In genomic region chr3:58398669-58399333, GRCh38 we compare ENCODE assay signal across 22 cellular contexts.
"Had no signal": no experiment of that assay in that cellular context is flagged by ENCODE, and none has a peak within 500 bp of the region (broad histone marks: within the 10 kb centered on the region; RNA-seq: fewer than 3 reads in every experiment).

No MANE protein-coding gene starts in this region.

- H3K27me3 ChIP-seq: ascending aorta, foreskin keratinocyte, spleen, transverse colon, vagina had no signal

- H3K4me3 ChIP-seq: ascending aorta, spleen, transverse colon, vagina had no signal

- H3K4me3 Mint-ChIP-seq: activated CD4-positive, alpha-beta memory T cell treated with anti-CD3 and anti-CD28 coated beads, Interleukin-2, amount 10 ng/mL, durations not matched to agents 7 days and 5 days; activated CD8-positive, alpha-beta memory T cell treated with anti-CD3 and anti-CD28 coated beads, Interleukin-2, amount 10 ng/mL, durations not matched to agents 7 days and 5 days; activated naive CD4-positive, alpha-beta T cell treated with anti-CD3 and anti-CD28 coated beads, Interleukin-2, amount 10 ng/mL, durations not matched to agents 7 days and 5 days; activated naive CD8-positive, alpha-beta T cell treated with anti-CD3 and anti-CD28 coated beads, Interleukin-2, amount 50 U/mL, for 24 hours; endodermal cell; memory B cell; natural killer cell treated with Interleukin-12 subunit alpha and Interleukin-12 subunit beta and Interleukin-15 and Interleukin-18, amount 100 ng/mL, for 72 hours; T-cell had no signal

- H3K4me1 ChIP-seq: ascending aorta, foreskin keratinocyte, parathyroid adenoma, vagina had no signal

- H3K27ac ChIP-seq: ascending aorta, epithelial cell of prostate, foreskin keratinocyte, parathyroid adenoma, spleen, vagina had no signal

- H3K9me3 Mint-ChIP-seq: activated CD4-positive, alpha-beta memory T cell treated with anti-CD3 and anti-CD28 coated beads, Interleukin-2, amount 10 ng/mL, durations not matched to agents 7 days and 5 days; activated naive CD4-positive, alpha-beta T cell treated with anti-CD3 and anti-CD28 coated beads, Interleukin-2, amount 10 ng/mL, durations not matched to agents 7 days and 5 days; activated naive CD8-positive, alpha-beta T cell treated with anti-CD3 and anti-CD28 coated beads, Interleukin-2, amount 50 U/mL, for 24 hours; endodermal cell; memory B cell; natural killer cell treated with Interleukin-12 subunit alpha and Interleukin-12 subunit beta and Interleukin-15 and Interleukin-18, amount 100 ng/mL, for 72 hours; T-cell had no signal

- H3K4me1 Mint-ChIP-seq: activated CD4-positive, alpha-beta memory T cell treated with anti-CD3 and anti-CD28 coated beads, Interleukin-2, amount 10 ng/mL, durations not matched to agents 7 days and 5 days; activated naive CD8-positive, alpha-beta T cell treated with anti-CD3 and anti-CD28 coated beads, Interleukin-2, amount 50 U/mL, for 24 hours had no signal

- ATAC-seq: activated CD8-positive, alpha-beta memory T cell treated with anti-CD3 and anti-CD28 coated beads, Interleukin-2, amount 10 ng/mL, durations not matched to agents 7 days and 5 days; activated naive CD8-positive, alpha-beta T cell treated with anti-CD3 and anti-CD28 coated beads, Interleukin-2, amount 50 U/mL, for 24 hours; foreskin keratinocyte; SK-N-SH treated with all-trans-retinoic acid at 6 μM for 48 hours; T-cell had no signal

- H3K27me3 Mint-ChIP-seq: activated CD4-positive, alpha-beta memory T cell treated with anti-CD3 and anti-CD28 coated beads, Interleukin-2, amount 10 ng/mL, durations not matched to agents 7 days and 5 days; activated CD8-positive, alpha-beta memory T cell treated with anti-CD3 and anti-CD28 coated beads, Interleukin-2, amount 10 ng/mL, durations not matched to agents 7 days and 5 days; activated naive CD4-positive, alpha-beta T cell treated with anti-CD3 and anti-CD28 coated beads, Interleukin-2, amount 10 ng/mL, durations not matched to agents 7 days and 5 days; activated naive CD8-positive, alpha-beta T cell treated with anti-CD3 and anti-CD28 coated beads, Interleukin-2, amount 50 U/mL, for 24 hours; memory B cell; natural killer cell treated with Interleukin-12 subunit alpha and Interleukin-12 subunit beta and Interleukin-15 and Interleukin-18, amount 100 ng/mL, for 72 hours; T-cell had no signal

- H3K9me3 ChIP-seq: ascending aorta, spleen, transverse colon, vagina had no signal

- H3K27ac Mint-ChIP-seq: activated CD4-positive, alpha-beta memory T cell treated with anti-CD3 and anti-CD28 coated beads, Interleukin-2, amount 10 ng/mL, durations not matched to agents 7 days and 5 days; activated CD8-positive, alpha-beta memory T cell treated with anti-CD3 and anti-CD28 coated beads, Interleukin-2, amount 10 ng/mL, durations not matched to agents 7 days and 5 days; activated naive CD4-positive, alpha-beta T cell treated with anti-CD3 and anti-CD28 coated beads, Interleukin-2, amount 10 ng/mL, durations not matched to agents 7 days and 5 days; activated naive CD8-positive, alpha-beta T cell treated with anti-CD3 and anti-CD28 coated beads, Interleukin-2, amount 50 U/mL, for 24 hours; endodermal cell; memory B cell; natural killer cell treated with Interleukin-12 subunit alpha and Interleukin-12 subunit beta and Interleukin-15 and Interleukin-18, amount 100 ng/mL, for 72 hours had no signal

- DNase-seq: activated CD4-positive, alpha-beta memory T cell treated with anti-CD3 and anti-CD28 coated beads, Interleukin-2, amount 10 ng/mL, durations not matched to agents 7 days and 5 days; activated CD4-positive, alpha-beta T cell treated with anti-CD3 and anti-CD28 coated beads for 48 hours; activated CD4-positive, CD25-positive, alpha-beta regulatory T cell; activated CD8-positive, alpha-beta memory T cell treated with anti-CD3 and anti-CD28 coated beads, Interleukin-2, amount 10 ng/mL, durations not matched to agents 7 days and 5 days; activated naive CD4-positive, alpha-beta T cell treated with anti-CD3 and anti-CD28 coated beads, Interleukin-2, amount 10 ng/mL, durations not matched to agents 7 days and 5 days; activated naive CD8-positive, alpha-beta T cell treated with anti-CD3 and anti-CD28 coated beads, Interleukin-2, amount 50 U/mL, for 24 hours; dermis blood vessel endothelial cell; endodermal cell; foreskin keratinocyte; glutamatergic neuron; kidney; spleen; stimulated activated naive CD4-positive, alpha-beta T cell; T-cell; transverse colon had no signal
